ENCODE assay signal across 7 cellular contexts in the genomic region with DNA sequence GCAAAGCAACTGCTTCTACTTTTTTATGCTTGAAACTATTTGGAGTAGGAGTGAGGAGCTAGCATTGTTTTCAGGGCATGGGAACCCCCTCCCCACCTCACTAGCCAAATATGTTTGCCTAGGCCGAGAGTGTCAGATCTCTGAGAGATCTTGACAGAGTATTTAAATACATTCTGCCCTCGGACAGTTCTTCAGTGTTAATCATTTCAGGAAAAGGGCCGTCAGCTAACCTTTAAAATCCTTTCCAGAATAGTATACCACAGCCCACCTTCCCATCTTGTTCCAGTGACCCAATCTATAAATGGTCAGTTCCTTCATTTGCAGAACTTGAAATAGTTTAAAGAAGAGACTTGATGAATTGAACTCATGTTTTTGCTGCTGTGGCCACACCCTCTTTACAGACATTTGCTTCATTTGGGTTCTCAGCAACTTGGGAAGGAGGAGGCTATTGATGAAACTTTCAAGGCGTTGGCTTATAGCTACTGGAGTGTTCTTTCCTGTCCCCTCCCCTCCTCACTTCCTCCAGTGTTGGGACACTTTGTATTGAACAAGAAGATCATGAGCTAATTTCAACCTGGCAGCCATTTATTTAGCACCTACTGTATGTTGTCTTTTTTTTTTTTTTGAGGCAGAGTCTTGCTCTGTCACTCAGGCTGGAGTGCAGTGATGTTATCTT. TPM values are rescaled to one million over a fixed set of nuclear protein-coding genes. Genes with fewer than 3 reads are reported as not detected.
A peak's percentile ranks its signal among the peaks of the same experiment; 100 is the strongest.
DNase-seq lines count a peak whose midpoint lies in the region; ATAC-seq, FAIRE-seq and TF ChIP-seq lines count a peak whose summit lies in the region.
"Not testable (repeated sequence)": the region's sequence is repeated elsewhere in the genome, so short reads cannot be mapped to it uniquely, and the experiment has no call there.

No MANE protein-coding gene starts in this region.

- not testable (repeated sequence) for H3K4me1 ChIP-seq in PC-3 (ENCODE audit: insufficient read depth, low read length); astrocyte (ENCODE audit: insufficient read depth, low read length); gastrocnemius medialis

- POLR2A ChIA-PET in PC-3 (lab: Charles Lee; ENCODE audit: unreplicated experiment), result not testable (repeated sequence)

- CTCF ChIA-PET in PC-3 (lab: Charles Lee), result not testable (repeated sequence)

- not testable (repeated sequence) for H3K27me3 Mint-ChIP-seq in astrocyte (ENCODE audit: low read depth, unreplicated experiment); mesothelial cell of epicardium (ENCODE audit: low read depth)

- not testable (repeated sequence) for H3K36me3 ChIP-seq in PC-3 (ENCODE audit: low read depth, low read length); astrocyte (ENCODE audit: insufficient read depth, low read length); gastrocnemius medialis

- TF ChIP-seq CTCF in PC-3 (conservative IDR thresholded peaks at IDR 0.05; ENCODE audit: low read depth, low read length); astrocyte (IDR thresholded peaks at IDR 0.05; ENCODE audit: insufficient read depth, low read depth, low read length); fibroblast of pulmonary artery (IDR thresholded peaks at IDR 0.05; ENCODE audit: low read length, missing control alignments); mesothelial cell of epicardium (IDR thresholded peaks at IDR 0.05; ENCODE audit: unreplicated experiment); gastrocnemius medialis (IDR thresholded peaks at IDR 0.05 in 4 of 5, conservative IDR thresholded peaks at IDR 0.05 in 1 of 5): not testable (repeated sequence)

- TF ChIP-seq POLR2A in gastrocnemius medialis (IDR thresholded peaks at IDR 0.05), result not testable (repeated sequence)

- not testable (repeated sequence) for H3K9ac ChIP-seq in PC-3 (ENCODE audit: low read length)
- H3K9ac ChIP-seq in astrocyte (ENCODE audit: low read length), result peak overlapping the region; percentile 35

- not testable (repeated sequence) for H3K27ac Mint-ChIP-seq in astrocyte (ENCODE audit: unreplicated experiment)
- peak overlapping the region; percentile 83 for H3K27ac Mint-ChIP-seq in mesothelial cell of epicardium

- intact Hi-C loops in PC-3 (cut with micrococcal nuclease); gastrocnemius medialis (cut with DNase I; ENCODE audit: low total_unique reads): not testable (repeated sequence)

- H4K20me1 ChIP-seq in PC-3 (ENCODE audit: low read length); astrocyte (ENCODE audit: insufficient read depth, low read length): not testable (repeated sequence)

- not testable (repeated sequence) for H3K36me3 Mint-ChIP-seq in astrocyte (ENCODE audit: low read depth, unreplicated experiment); mesothelial cell of epicardium

- not testable (repeated sequence) for H3K79me2 ChIP-seq in PC-3 (ENCODE audit: low read length); astrocyte (ENCODE audit: insufficient read depth, low read length)

- not testable (repeated sequence) for H3K4me3 Mint-ChIP-seq in astrocyte (ENCODE audit: unreplicated experiment); mesothelial cell of epicardium

- ATAC-seq in PC-3, result not testable (repeated sequence)
- peak; percentile 56 to 70 for ATAC-seq in gastrocnemius medialis

- not testable (repeated sequence) for H2AFZ ChIP-seq in PC-3 (ENCODE audit: low read length); astrocyte (ENCODE audit: low read depth, low read length)

- not testable (repeated sequence) for H3K4me1 Mint-ChIP-seq in astrocyte (ENCODE audit: low read depth, unreplicated experiment); mesothelial cell of epicardium

- not testable (repeated sequence) for H3K9me3 ChIP-seq in PC-3 (ENCODE audit: low read length); astrocyte (ENCODE audit: insufficient read depth, low read depth, low read length); gastrocnemius medialis

- not testable (repeated sequence) for H3K27ac ChIP-seq in PC-3 (ENCODE audit: low read length)
- H3K27ac ChIP-seq in astrocyte (ENCODE audit: low read depth, low read length) (peak overlapping the region; percentile 7), gastrocnemius medialis (peak overlapping the region in 2 of 4 donors; percentile 4 to 29)

- not testable (repeated sequence) for H3K9me3 Mint-ChIP-seq in astrocyte (ENCODE audit: unreplicated experiment); mesothelial cell of epicardium

- FAIRE-seq in astrocyte (lab: Jason Lieb, UNC), result not testable (repeated sequence)

- BruUV-seq in PC-3 (replicated peaks; lab: Mats Ljungman, UMichigan), result not testable (repeated sequence)

- H3K4me2 ChIP-seq in PC-3 (ENCODE audit: low read length), result not testable (repeated sequence)
- H3K4me2 ChIP-seq in astrocyte (ENCODE audit: low read length), result peak overlapping the region; percentile 66

- H3K27me3 ChIP-seq in PC-3 (ENCODE audit: low read length); astrocyte (ENCODE audit: insufficient read depth, low read length); gastrocnemius medialis: not testable (repeated sequence)

- H3F3A ChIP-seq in PC-3 (ENCODE audit: low read length, unreplicated experiment), result not testable (repeated sequence)

- DNase-seq in EL, result peak; percentile 6
- DNase-seq in PC-3, result peak; percentile 0
- DNase-seq in astrocyte (ENCODE audit: low read depth), result peak; percentile 20
- DNase-seq in fibroblast of pulmonary artery (ENCODE audit: low read depth), result peak; percentile 15
- DNase-seq in inferior parietal cortex (ENCODE audit: extremely low spot score), result peak; percentile 0
- not testable (repeated sequence) for DNase-seq in mesothelial cell of epicardium (ENCODE audit: low spot score in 2 of 2, unreplicated experiment in 2 of 2)
- DNase-seq in gastrocnemius medialis, result peak; percentile 5 to 11

- in situ Hi-C loops in gastrocnemius medialis (cut with MboI; ENCODE audit: low sequenced_read_pairs in 4 of 4), result not testable (repeated sequence)

- H3K9me2 ChIP-seq in PC-3 (replicated peaks; ENCODE audit: low read length), result not testable (repeated sequence)

- H3K4me3 ChIP-seq in PC-3 (ENCODE audit: low read length); astrocyte (ENCODE audit: insufficient read depth, low read depth, low read length); fibroblast of pulmonary artery (replicated peaks; ENCODE audit: low read depth, low read length); gastrocnemius medialis: not testable (repeated sequence)

RNA-seq across cellular contexts. Expression of a gene that starts 17.1 kb away (rescaled TPM):
- total RNA-seq in PC-3 (2014; rRNA removed) (69.1 and 79.5 TPM in 2 replicates), astrocyte (116 and 129 TPM in 2 replicates), mesothelial cell of epicardium (50.7 to 54.2 TPM (median 50.9 TPM) in 3 replicates), gastrocnemius medialis (10 to 100 TPM in 2 of 4 donors, 1 to 10 TPM in 2; 8.7 to 13.2 (median 11.0) TPM)

RNA-seq across cellular contexts. Expression of a gene that starts 17.8 kb away (rescaled TPM):
- total RNA-seq in PC-3 (2014; rRNA removed), result 18.6 and 20.2 TPM in 2 replicates
- 8.4 and 8.8 TPM in 2 replicates for total RNA-seq in astrocyte
- 1.7 to 2.5 TPM (median 2.0 TPM) in 3 replicates for total RNA-seq in mesothelial cell of epicardium
- under 1 TPM in 2 of 4 donors, not detected in 2; 0.20 to 0.85 TPM for total RNA-seq in gastrocnemius medialis
